24 cellular contexts compared by ENCODE assay signal in genomic region chr2:219636941-219637841, GRCh38. TPM values are rescaled to one million over a fixed set of nuclear protein-coding genes. Genes with fewer than 3 reads are reported as not detected.
DNase-seq lines count a peak whose midpoint lies in the region; ATAC-seq, FAIRE-seq and TF ChIP-seq lines count a peak whose summit lies in the region.
"Had no signal": no experiment of that assay in that cellular context is flagged by ENCODE, and none has a peak within 500 bp of the region (broad histone marks: within the 10 kb centered on the region; RNA-seq: fewer than 3 reads in every experiment).

No MANE protein-coding gene starts in this region.

- FAIRE-seq in K562 (lab: Jason Lieb, UNC) = no peak
- FAIRE-seq: colon, H1, islet of Langerhans had no signal

- H2BK12ac ChIP-seq in neuronal stem cell (ENCODE audit: low read length) = peak overlapping the region; percentile 66

- H3K14ac ChIP-seq in neuronal stem cell (ENCODE audit: low read length) = no peak overlapping the region

- no peak overlapping the region for H3K4ac ChIP-seq in neuronal stem cell (ENCODE audit: low read length)

- H2BK15ac ChIP-seq in neuronal stem cell (ENCODE audit: low read length) = no peak overlapping the region

- no peaks in the 10 kb centered on the region for H3K79me2 ChIP-seq in K562 (ENCODE audit: control insufficient read depth, insufficient read depth, low read length)

- peak overlapping the region; percentile 48 for H4K8ac ChIP-seq in neuronal stem cell (ENCODE audit: low read depth, low read length)

- H3K9me1 ChIP-seq in K562 (ENCODE audit: control insufficient read depth, insufficient read depth, low read length) = no peaks in the 10 kb centered on the region

- peaks cover 1% of the 10 kb centered on the region for H3K79me1 ChIP-seq in neuronal stem cell (ENCODE audit: low read depth, low read length)

- H3K4me1 ChIP-seq in K562 (replicated peaks in 1 of 2; ENCODE audit: control insufficient read depth in 2 of 2, insufficient read depth in 2 of 2, low read length in 2 of 2) (peaks cover 10 to 53% of the 10 kb centered on the region in 2 experiments; a peak in 4 of 5 replicates), neuronal stem cell (ENCODE audit: control insufficient read depth in 2 of 2, insufficient read depth in 1 of 2, low read depth in 1 of 2, low read length in 2 of 2) (peaks cover 0 to 4% of the 10 kb centered on the region in 2 donors)

- no peak for TF ChIP-seq EP300 in K562 (IDR thresholded peaks at IDR 0.05; ENCODE audit: low read length)

- H2BK120ac ChIP-seq in neuronal stem cell (ENCODE audit: low read depth, low read length) = no peak overlapping the region

- H3K27ac ChIP-seq in K562 (ENCODE audit: extremely low read depth, low read depth, low read length) (no peak overlapping the region), neuronal stem cell (replicated peaks; ENCODE audit: low read length) (no peak overlapping the region)
- H3K27ac ChIP-seq: C4-2B, PC-9, sigmoid colon, tibial nerve had no signal

- no TSS peak for BruUV-seq in K562 (replicated peaks; lab: Mats Ljungman, UMichigan)

- in situ Hi-C loops in GM13976 (cut with MboI; ENCODE audit: low sequenced_read_pairs, unreplicated experiment) (no loop called here), K562 (cut with MboI) (no loop called here)

- peak overlapping the region; percentile 40 for H3K23ac ChIP-seq in neuronal stem cell (ENCODE audit: low read depth, low read length, poor library complexity)

- no peak for TF ChIP-seq POLR2A in K562 (conservative IDR thresholded peaks at IDR 0.05)

- no peaks in the 10 kb centered on the region for H3K36me3 ChIP-seq in K562 (ENCODE audit: control insufficient read depth, insufficient read depth, low read length)
- peaks cover 0 to 1% of the 10 kb centered on the region in 2 donors for H3K36me3 ChIP-seq in neuronal stem cell (replicated peaks in 1 of 2; ENCODE audit: control insufficient read depth in 2 of 2, insufficient read depth in 2 of 2, low read length in 2 of 2)
- H3K36me3 ChIP-seq: sigmoid colon had no signal

- peaks cover 2 to 26% of the 10 kb centered on the region in 2 experiments; a peak in 3 of 5 replicates for H3K27me3 ChIP-seq in K562 (ENCODE audit: control insufficient read depth in 2 of 2, insufficient read depth in 2 of 2, low read length in 2 of 2)
- H3K27me3 ChIP-seq in neuronal stem cell (ENCODE audit: control insufficient read depth in 3 of 3, insufficient read depth in 3 of 3, low read depth in 1 of 3, low read length in 3 of 3) = no peaks in the 10 kb centered on the region
- H3K27me3 ChIP-seq: sigmoid colon, tibial nerve had no signal

- H3K9me3 ChIP-seq in K562 (replicated peaks; ENCODE audit: control insufficient read depth, insufficient read depth, low read depth, low read length) (no peaks in the 10 kb centered on the region), neuronal stem cell (replicated peaks in 1 of 2; ENCODE audit: control insufficient read depth in 2 of 2, insufficient read depth in 1 of 2, low read depth in 1 of 2, low read length in 2 of 2) (peaks cover 0 to 4% of the 10 kb centered on the region in 2 donors)
- H3K9me3 ChIP-seq: sigmoid colon, tibial nerve had no signal

- H2AK5ac ChIP-seq in neuronal stem cell (ENCODE audit: low read depth, low read length) = peak overlapping the region; percentile 83

- DNase-seq in D341Med (ENCODE audit: low spot score) (peak; percentile 5), GM13976 (ENCODE audit: low spot score) (peak; percentile 23), K562 (ENCODE audit: extremely low read depth in 1 of 4, low spot score in 3 of 4) (no peak), neuronal stem cell (ENCODE audit: low spot score) (no peak), SHP77 treated with DMSO at 0.1 percent for 48 hours (lab: John Stamatoyannopoulos, UW) (no peak), NCI-H748 treated with DMSO at 0.1 percent for 48 hours (lab: John Stamatoyannopoulos, UW) (no peak), NCI-H2227 (lab: John Stamatoyannopoulos, UW; ENCODE audit: unreplicated experiment) (no peak)
- DNase-seq: activated CD8-positive, alpha-beta T cell treated with anti-CD3 and anti-CD28 coated beads, Interleukin-2, amount 10 ng/mL, durations not matched to agents 7 days and 5 days; activated T-cell treated with anti-CD3 and anti-CD28 coated beads for 4 hours; anterior cingulate cortex; COR-L47; DMS79; GDM1; NCI-H1417 treated with DMSO at 0.1 percent for 48 hours; NCI-H2029 treated with DMSO at 0.1 percent for 48 hours; NCI-H345; stimulated activated CD4-positive, alpha-beta T cell treated with anti-CD3 and anti-CD28 coated beads, Interleukin-4, amount 100 ng/mL, for 1 hour had no signal

- intact Hi-C loops in K562 (cut with micrococcal nuclease) = no loop called here

- ATAC-seq in K562 = no peak
- ATAC-seq: activated CD8-positive, alpha-beta T cell treated with anti-CD3 and anti-CD28 coated beads, Interleukin-2, amount 10 ng/mL, durations not matched to agents 7 days and 5 days had no signal

- H3K4me2 ChIP-seq in K562 (ENCODE audit: insufficient read depth, low read length) = no peak overlapping the region
- no peak overlapping the region for H3K4me2 ChIP-seq in neuronal stem cell (ENCODE audit: insufficient read depth, low read length, poor library complexity, severe bottlenecking)
- H3K4me2 ChIP-seq: PC-9 had no signal

- H4K91ac ChIP-seq in neuronal stem cell (ENCODE audit: low read depth, low read length, poor library complexity) = no peak overlapping the region

- POLR2A ChIA-PET in K562 (lab: Yijun Ruan, JAX) = interaction anchor here (0.9 kb wide), 1 partner anchor 10 kb away, joined by 3 read pairs; no protein-coding TSS in a partner anchor

- H4K20me1 ChIP-seq in K562 (replicated peaks; ENCODE audit: control insufficient read depth, insufficient read depth, low read length) = no peaks in the 10 kb centered on the region

- H3K4me3 ChIP-seq in K562 (no peak overlapping the region), neuronal stem cell (ENCODE audit: low read length in 2 of 2) (peak overlapping the region in 1 of 2 donors; percentile 56)
- H3K4me3 ChIP-seq: PC-9, sigmoid colon, tibial nerve had no signal

- H3K18ac ChIP-seq in neuronal stem cell (ENCODE audit: low read length) = no peak overlapping the region

- H2AFZ ChIP-seq in K562 (ENCODE audit: low read depth, low read length) (no peak overlapping the region), neuronal stem cell (ENCODE audit: low read length) (no peak overlapping the region)
- H2AFZ ChIP-seq: PC-9 had no signal

- H3K9ac ChIP-seq in K562 (ENCODE audit: insufficient read depth in 1 of 2, low read depth in 2 of 2, low read length in 2 of 2) (no peak overlapping the region), neuronal stem cell (ENCODE audit: low read depth, low read length, poor library complexity) (peak overlapping the region; percentile 55)

- no peak for TF ChIP-seq RAD21 in K562 (CRISPR knock-in tag; conservative IDR thresholded peaks at IDR 0.05 in 1 of 2, IDR thresholded peaks at IDR 0.05 in 1 of 2)

- 3% methylated on average over 7 of the region's 13 CpGs for WGBS in K562 (ENCODE audit: insufficient coverage, low coverage, missing lambda C conversion rate)
- 100% methylated on average over 1 to 2 of the region's 13 CpGs for WGBS in neuronal stem cell (ENCODE audit: extremely low coverage in 2 of 2, insufficient read length in 2 of 2, insufficient replicate concordance in 1 of 2), 2 donors

- H2BK5ac ChIP-seq in neuronal stem cell (ENCODE audit: low read length) = no peak overlapping the region

- CTCF ChIA-PET in K562 (lab: Yijun Ruan, JAX; ENCODE audit: low intra/inter-chr PET ratio) = no interaction called here

- TF ChIP-seq CTCF in GM13976 (IDR thresholded peaks at IDR 0.05; ENCODE audit: borderline replicate concordance, control extremely low read depth, extremely low read depth, insufficient read depth, missing control alignments) (no peak), K562 (IDR thresholded peaks at IDR 0.05 in 2 of 3, conservative IDR thresholded peaks at IDR 0.05 in 1 of 3; ENCODE audit: insufficient read depth in 2 of 3, low read depth in 1 of 3, low read length in 3 of 3) (no peak)

RNA-seq across cellular contexts. Expression of gene SLC4A3, which starts 9.8 kb away (rescaled TPM):
- total RNA-seq in K562 (2011; cell fraction: chromatin; rRNA removed; ENCODE audit: low replicate concordance) = 0.28 and 2.2 TPM in 2 replicates
- 0.53 and 1.0 TPM in 2 replicates for total RNA-seq in K562 (2011; cell fraction: nucleolus; rRNA removed)
- total RNA-seq in K562 (2011; cell fraction: nucleoplasm; rRNA removed) = 0.53 and 0.59 TPM in 2 replicates
- total RNA-seq in K562 (2014; rRNA removed) (not detected in 2 replicates), K562 (2014; rRNA removed; fragmentation: Illumina TruSeq; extraction: Trizol) (not detected in 2 replicates), K562 (2015; rRNA removed; fragmentation: Illumina TruSeq; extraction: Trizol) (0.04 TPM in 1 of 2 replicates, not detected in the other), K562 (2021) (0.04 and 0.31 TPM in 2 replicates)
- polyA plus RNA-seq in K562 (2011; rRNA removed) (0.26 and 0.76 TPM in 2 replicates), K562 (2014; fragmentation: Illumina TruSeq; extraction: Trizol) (0.04 TPM in 1 of 2 replicates, not detected in the other), K562 (2014; fragmentation: Nextera tagmentation; extraction: Ambion mirVana) (not detected), K562 (2014; rRNA removed) (0.05 and 0.11 TPM in 2 replicates)
- 0.39 and 0.62 TPM in 2 replicates for polyA plus RNA-seq in K562 (2011; cell fraction: cytosol; rRNA removed)
- polyA plus RNA-seq in K562 (2011; cell fraction: nucleus; rRNA removed) = 3.3 and 5.9 TPM in 2 replicates
- polyA plus RNA-seq in K562 (2012) = 0.08 and 0.17 TPM in 2 replicates
- not detected in 2 replicates for polyA minus RNA-seq in K562 (2011; rRNA and poly(A)+ RNA removed)
- not detected in 2 replicates for polyA minus RNA-seq in K562 (2011; cell fraction: cytosol; rRNA and poly(A)+ RNA removed)
- polyA minus RNA-seq in K562 (2011; cell fraction: nucleus; rRNA and poly(A)+ RNA removed) = 1.1 and 2.2 TPM in 2 replicates
- 3.2 TPM for polyA plus RNA-seq in neuronal stem cell (2013, experiment 1 of 2)
- 3.4 TPM for polyA plus RNA-seq in neuronal stem cell (2013, experiment 2 of 2)
- total RNA-seq: activated CD8-positive, alpha-beta T cell treated with anti-CD3 and anti-CD28 coated beads, Interleukin-2, amount 10 ng/mL, durations not matched to agents 7 days and 5 days had no signal

RNA-seq across cellular contexts. Expression of gene STK11IP, which starts 39.5 kb away (rescaled TPM):
- 27.6 and 95.1 TPM in 2 replicates for total RNA-seq in K562 (2011; cell fraction: chromatin; rRNA removed; ENCODE audit: low replicate concordance)
- 56.0 and 75.7 TPM in 2 replicates for total RNA-seq in K562 (2011; cell fraction: nucleolus; rRNA removed)
- 40.2 and 44.7 TPM in 2 replicates for total RNA-seq in K562 (2011; cell fraction: nucleoplasm; rRNA removed)
- total RNA-seq in K562 (2014; rRNA removed) (8.5 and 10.3 TPM in 2 replicates), K562 (2014; rRNA removed; fragmentation: Illumina TruSeq; extraction: Trizol) (3.3 TPM in 2 replicates), K562 (2015; rRNA removed; fragmentation: Illumina TruSeq; extraction: Trizol) (5.6 and 6.5 TPM in 2 replicates), K562 (2021) (20.6 and 21.7 TPM in 2 replicates)
- polyA plus RNA-seq in K562 (2011; rRNA removed) (4.7 and 14.4 TPM in 2 replicates), K562 (2014; fragmentation: Illumina TruSeq; extraction: Trizol) (7.3 and 10.6 TPM in 2 replicates), K562 (2014; fragmentation: Nextera tagmentation; extraction: Ambion mirVana) (under 1 TPM; 0.52 to 0.89 TPM), K562 (2014; rRNA removed) (9.0 and 12.6 TPM in 2 replicates)
- polyA plus RNA-seq in K562 (2011; cell fraction: cytosol; rRNA removed) = 5.6 and 6.8 TPM in 2 replicates
- polyA plus RNA-seq in K562 (2011; cell fraction: nucleus; rRNA removed) = 89.3 and 106 TPM in 2 replicates
- polyA plus RNA-seq in K562 (2012) = 14.2 TPM in 2 replicates
- 5.2 and 5.4 TPM in 2 replicates for polyA minus RNA-seq in K562 (2011; rRNA and poly(A)+ RNA removed)
- 9.6 and 10.6 TPM in 2 replicates for polyA minus RNA-seq in K562 (2011; cell fraction: cytosol; rRNA and poly(A)+ RNA removed)
- 27.2 and 31.0 TPM in 2 replicates for polyA minus RNA-seq in K562 (2011; cell fraction: nucleus; rRNA and poly(A)+ RNA removed)
- 12.9 TPM for polyA plus RNA-seq in neuronal stem cell (2013, experiment 1 of 2)
- polyA plus RNA-seq in neuronal stem cell (2013, experiment 2 of 2) = 12.0 TPM

Comparison
In these comparisons a context has a peak if more than half of its experiments do, and no peak if none do; other contexts are left out.
1. DNase-seq: peak in D341Med (single experiment) and GM13976 (single experiment); none in K562 (0 of 4), neuronal stem cell (single experiment), SHP77 treated with DMSO at 0.1 percent for 48 hours (single experiment), NCI-H748 treated with DMSO at 0.1 percent for 48 hours (single experiment) and NCI-H2227 (single experiment).